Comparison of ENCODE assay signal across 1 cellular context in the genomic region with DNA sequence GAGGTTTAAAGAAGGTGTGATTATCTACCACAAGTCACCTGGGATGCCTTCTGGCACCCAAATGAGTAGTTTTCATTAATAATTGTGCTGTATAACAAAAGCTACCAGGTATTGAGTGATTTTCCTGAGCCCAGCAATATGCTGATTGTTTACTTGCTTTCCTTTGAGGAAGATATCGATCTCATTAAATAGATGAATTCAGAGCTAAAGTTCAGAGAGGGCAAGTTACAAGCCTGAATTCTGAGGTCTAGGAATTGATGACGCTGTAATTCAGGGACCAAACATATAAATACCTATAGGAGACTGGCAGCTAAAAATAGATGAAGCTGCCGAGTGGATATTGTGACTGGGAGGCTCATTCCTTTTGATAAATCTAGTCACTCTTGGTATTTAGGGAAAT.
TF ChIP-seq lines count a peak whose summit lies in the region.

No MANE protein-coding gene starts in this region.

TF ChIP-seq in H1, 55 proteins besides CTCF, POLR2A, EP300 and RAD21 (continued from another document):
- TF ChIP-seq, protein P1, sequence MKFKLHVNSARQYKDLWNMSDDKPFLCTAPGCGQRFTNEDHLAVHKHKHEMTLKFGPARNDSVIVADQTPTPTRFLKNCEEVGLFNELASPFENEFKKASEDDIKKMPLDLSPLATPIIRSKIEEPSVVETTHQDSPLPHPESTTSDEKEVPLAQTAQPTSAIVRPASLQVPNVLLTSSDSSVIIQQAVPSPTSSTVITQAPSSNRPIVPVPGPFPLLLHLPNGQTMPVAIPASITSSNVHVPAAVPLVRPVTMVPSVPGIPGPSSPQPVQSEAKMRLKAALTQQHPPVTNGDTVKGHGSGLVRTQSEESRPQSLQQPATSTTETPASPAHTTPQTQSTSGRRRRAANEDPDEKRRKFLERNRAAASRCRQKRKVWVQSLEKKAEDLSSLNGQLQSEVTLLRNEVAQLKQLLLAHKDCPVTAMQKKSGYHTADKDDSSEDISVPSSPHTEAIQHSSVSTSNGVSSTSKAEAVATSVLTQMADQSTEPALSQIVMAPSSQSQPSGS (IDR thresholded peaks at IDR 0.05; ENCODE audit: low read length), result no peak
- no peak for TF ChIP-seq JUN (IDR thresholded peaks at IDR 0.05; ENCODE audit: low read depth, low read length)
- no peak for TF ChIP-seq KDM1A (IDR thresholded peaks at IDR 0.05; ENCODE audit: borderline replicate concordance, low read length)
- no peak for TF ChIP-seq TEAD4 (IDR thresholded peaks at IDR 0.05; ENCODE audit: low read depth, low read length)
- no peak for TF ChIP-seq CBX5 (IDR thresholded peaks at IDR 0.05; ENCODE audit: low read depth, low read length)
- no peak for TF ChIP-seq BRCA1 (IDR thresholded peaks at IDR 0.05; ENCODE audit: low read depth, low read length)
- no peak for TF ChIP-seq TAF7 (optimal IDR thresholded peaks at IDR 0.05; ENCODE audit: borderline replicate concordance, low read depth, low read length)
- TF ChIP-seq NANOG (IDR thresholded peaks at IDR 0.05; ENCODE audit: insufficient read depth, low read depth, low read length, poor library complexity, severe bottlenecking), result no peak
- no peak for TF ChIP-seq MAFK (IDR thresholded peaks at IDR 0.05; ENCODE audit: low read depth, low read length)
- no peak for TF ChIP-seq NRF1 (IDR thresholded peaks at IDR 0.05; ENCODE audit: low read depth, low read length)
- no peak for TF ChIP-seq SRF (IDR thresholded peaks at IDR 0.05; ENCODE audit: low read depth, low read length)
- TF ChIP-seq CBX8 (IDR thresholded peaks at IDR 0.05; ENCODE audit: borderline replicate concordance, low read depth, low read length), result no peak
- TF ChIP-seq GABPA (IDR thresholded peaks at IDR 0.05; ENCODE audit: borderline replicate concordance, insufficient read depth, low read length), result no peak
- no peak for TF ChIP-seq HDAC2 (IDR thresholded peaks at IDR 0.05; ENCODE audit: borderline replicate concordance in 1 of 2, low read depth in 2 of 2, low read length in 2 of 2)
- TF ChIP-seq, protein P2, sequence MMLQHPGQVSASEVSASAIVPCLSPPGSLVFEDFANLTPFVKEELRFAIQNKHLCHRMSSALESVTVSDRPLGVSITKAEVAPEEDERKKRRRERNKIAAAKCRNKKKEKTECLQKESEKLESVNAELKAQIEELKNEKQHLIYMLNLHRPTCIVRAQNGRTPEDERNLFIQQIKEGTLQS (IDR thresholded peaks at IDR 0.05; ENCODE audit: insufficient read depth, low read depth, low read length), result no peak
- no peak for TF ChIP-seq YY1 (IDR thresholded peaks at IDR 0.05; ENCODE audit: low read depth, low read length)
- TF ChIP-seq SAP30 (IDR thresholded peaks at IDR 0.05; ENCODE audit: insufficient read depth, insufficient replicate concordance, low read length), result no peak
- TF ChIP-seq RFX5 (IDR thresholded peaks at IDR 0.05; ENCODE audit: borderline replicate concordance, low read depth, low read length), result no peak
- no peak for TF ChIP-seq SUZ12 (IDR thresholded peaks at IDR 0.05; ENCODE audit: low read length)
